In the genomic region with DNA sequence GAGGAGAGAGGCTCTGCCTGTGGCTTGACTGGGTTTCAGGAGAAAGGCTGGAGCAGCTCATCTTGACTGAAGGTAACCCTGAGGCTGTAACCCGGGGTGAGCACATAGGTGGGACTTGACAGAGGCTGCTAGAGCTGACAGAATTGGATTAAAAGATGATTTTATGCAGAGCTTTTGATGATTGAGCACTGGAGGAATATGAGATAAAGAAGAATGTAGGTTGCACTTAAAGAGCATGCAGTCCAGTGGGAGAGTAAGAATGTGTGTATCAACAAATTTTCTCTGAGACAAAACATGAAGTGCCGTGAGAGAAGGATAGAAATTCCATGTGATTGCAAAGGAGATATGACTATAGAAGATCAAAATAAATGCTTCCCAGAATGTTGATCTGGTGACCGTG, we compare ENCODE assay signal across 10 cellular contexts. TPM values are rescaled to one million over a fixed set of nuclear protein-coding genes. Genes with fewer than 3 reads are reported as not detected.
DNase-seq lines count a peak whose midpoint lies in the region; ATAC-seq and TF ChIP-seq lines count a peak whose summit lies in the region.
"Had no signal": no experiment of that assay in that cellular context is flagged by ENCODE, and none has a peak within 500 bp of the region (broad histone marks: within the 10 kb centered on the region; RNA-seq: fewer than 3 reads in every experiment).

No MANE protein-coding gene starts in this region.

- H3K27ac ChIP-seq in HUES48 (ENCODE audit: low read depth, low read length), result peak overlapping the region; percentile 61
- H3K27ac ChIP-seq in angular gyrus (ENCODE audit: low read depth, low read length), result peak overlapping the region; percentile 9
- H3K27ac ChIP-seq in lung (ENCODE audit: low read depth in 1 of 2, low read length in 1 of 2), result peak overlapping the region; percentile 41 to 64
- H3K27ac ChIP-seq in subcutaneous abdominal adipose tissue (ENCODE audit: low read depth, low read length), result peak overlapping the region; percentile 81

- TF ChIP-seq CTCF in lung (IDR thresholded peaks at IDR 0.05; ENCODE audit: control extremely low read depth, extremely low read depth), result no peak

- H3K4me1 ChIP-seq in HUES48 (ENCODE audit: control insufficient read depth, insufficient read depth, low read length) (peaks cover 43% of the 10 kb centered on the region), lung (ENCODE audit: control insufficient read depth in 2 of 2, insufficient read depth in 2 of 2, low read length in 2 of 2) (peaks cover 3 to 40% of the 10 kb centered on the region in 2 donors), subcutaneous abdominal adipose tissue (ENCODE audit: control insufficient read depth in 5 of 5, insufficient read depth in 5 of 5, low read length in 5 of 5) (peaks cover 4 to 67% (median 65%) of the 10 kb centered on the region in 5 donors)

- DNase-seq in lung (ENCODE audit: low spot score), result no peak
- DNase-seq in NCI-H226, result no peak
- no peak for DNase-seq in GM19240 (ENCODE audit: insufficient read length, low spot score)
- DNase-seq in HuH-7 (ENCODE audit: low spot score), result no peak
- DNase-seq: effector CD8-positive, alpha-beta T cell; stimulated activated CD4-positive, alpha-beta T cell treated with anti-CD3 and anti-CD28 coated beads, Interleukin-4, amount 100 ng/mL, for 4 hours; stimulated activated naive CD8-positive, alpha-beta T cell treated with anti-CD3 and anti-CD28 coated beads, Interleukin-15, amount 100 ng/mL, for 72 hours had no signal

- H3K9me3 ChIP-seq in HUES48 (ENCODE audit: control insufficient read depth, insufficient read depth, low read length) (no peaks in the 10 kb centered on the region), lung (ENCODE audit: control insufficient read depth in 2 of 2, insufficient read depth in 1 of 2, low read length in 1 of 2) (no peaks in the 10 kb centered on the region), subcutaneous abdominal adipose tissue (ENCODE audit: control insufficient read depth in 5 of 5, low read length in 5 of 5) (no peaks in the 10 kb centered on the region)

- no peak for ATAC-seq in lung (ENCODE audit: insufficient read depth, low FRiP score)
- ATAC-seq: stimulated activated naive CD8-positive, alpha-beta T cell treated with anti-CD3 and anti-CD28 coated beads, Interleukin-15, amount 100 ng/mL, for 72 hours had no signal

- H3K9ac ChIP-seq in HUES48 (ENCODE audit: low read depth, low read length), result no peak overlapping the region
- H3K9ac ChIP-seq in subcutaneous abdominal adipose tissue (ENCODE audit: low read length in 5 of 5), result peak overlapping the region in 3 of 5 donors; percentile 1 to 69 (median 53)

- no peaks in the 10 kb centered on the region for H3K27me3 ChIP-seq in HUES48 (ENCODE audit: control insufficient read depth, insufficient read depth, low read length)
- no peaks in the 10 kb centered on the region for H3K27me3 ChIP-seq in lung (ENCODE audit: control insufficient read depth, insufficient read depth)
- H3K27me3 ChIP-seq in subcutaneous abdominal adipose tissue (ENCODE audit: control insufficient read depth in 5 of 5, insufficient read depth in 4 of 5, low read length in 5 of 5), result no peaks in the 10 kb centered on the region

- H3K36me3 ChIP-seq in HUES48 (ENCODE audit: control insufficient read depth, insufficient read depth, low read length) (no peaks in the 10 kb centered on the region), lung (ENCODE audit: control insufficient read depth in 2 of 2, insufficient read depth in 2 of 2, low read length in 2 of 2) (no peaks in the 10 kb centered on the region), subcutaneous abdominal adipose tissue (ENCODE audit: control insufficient read depth in 5 of 5, insufficient read depth in 5 of 5, low read length in 5 of 5) (peaks cover 0 to 3% (median 0%) of the 10 kb centered on the region in 5 donors)

- 47 to 65% methylated on average over 3 of the region's 3 CpGs for WGBS in lung, 2 donors

- H3K4me3 ChIP-seq in HUES48 (ENCODE audit: low read depth, low read length) (no peak overlapping the region), lung (no peak overlapping the region), subcutaneous abdominal adipose tissue (ENCODE audit: low read depth in 1 of 5, low read length in 5 of 5) (no peak overlapping the region)

RNA-seq across cellular contexts. Expression of a gene that starts 17.4 kb away (rescaled TPM):
- total RNA-seq in lung, result 100 to 1,000 TPM; 163 to 272 TPM
- polyA plus RNA-seq in lung, result 10 to 100 TPM; 23.4 to 69.2 TPM

Comparison
In these comparisons a context has a peak if more than half of its experiments do, and no peak if none do; other contexts are left out.
1. H3K27ac ChIP-seq: peak in every context shown above with its lines; median percentile 81 in subcutaneous abdominal adipose tissue; 61 in HUES48; 52 in lung; 9 in angular gyrus.